7 cellular contexts compared by ENCODE assay signal in genomic region chr1:103561124-103561523, GRCh38. TPM values are rescaled to one million over a fixed set of nuclear protein-coding genes. Genes with fewer than 3 reads are reported as not detected.
"Had no signal": no experiment of that assay in that cellular context is flagged by ENCODE, and none has a peak within 500 bp of the region (broad histone marks: within the 10 kb centered on the region; RNA-seq: fewer than 3 reads in every experiment).

No MANE protein-coding gene starts in this region.

RNA-seq across cellular contexts. Expression of gene AMY2A, which starts 56.1 kb away (rescaled TPM):
- total RNA-seq: activated CD4-positive, alpha-beta memory T cell treated with anti-CD3 and anti-CD28 coated beads, Interleukin-2, amount 10 ng/mL, durations not matched to agents 7 days and 5 days; activated CD4-positive, alpha-beta T cell treated with anti-CD3 and anti-CD28 coated beads for 36 hours; activated CD8-positive, alpha-beta memory T cell treated with anti-CD3 and anti-CD28 coated beads for 36 hours; activated naive CD4-positive, alpha-beta T cell treated with anti-CD3 and anti-CD28 coated beads for 36 hours; activated T-helper 17 cell treated with anti-CD3 and anti-CD28 coated beads, Interleukin-2, amount 50 U/mL, for 72 hours; Right ventricle myocardium superior; SJCRH30 had no signal
